Comparison of ENCODE assay signal across 35 cellular contexts in genomic region chr6:13215390-13215789, GRCh38.
DNase-seq lines count a peak whose midpoint lies in the region; ATAC-seq, FAIRE-seq and TF ChIP-seq lines count a peak whose summit lies in the region.
"Had no signal": no experiment of that assay in that cellular context is flagged by ENCODE, and none has a peak within 500 bp of the region (broad histone marks: within the 10 kb centered on the region; RNA-seq: fewer than 3 reads in every experiment).

No MANE protein-coding gene starts in this region.

- TF ChIP-seq POLR2A in HepG2 (IDR thresholded peaks at IDR 0.05; ENCODE audit: insufficient read depth in 1 of 2, low read depth in 2 of 2, low read length in 2 of 2) (no peak), right lobe of liver (IDR thresholded peaks at IDR 0.05) (no peak), K562 (conservative IDR thresholded peaks at IDR 0.05) (no peak)

- POLR2A ChIA-PET in HepG2 (lab: Yijun Ruan, JAX) = no interaction called here
- POLR2A ChIA-PET in K562 (lab: Yijun Ruan, JAX) = no interaction called here

- H3K4me3 ChIP-seq in HepG2 (replicated peaks in 1 of 3; ENCODE audit: insufficient read depth in 1 of 3, low read depth in 2 of 3, low read length in 3 of 3) (no peak overlapping the region), right lobe of liver (no peak overlapping the region), BLaER1 (no peak overlapping the region), K562 (no peak overlapping the region), neutrophil (ENCODE audit: low read depth in 1 of 2, low read length in 1 of 2) (no peak overlapping the region), hepatocyte (no peak overlapping the region), psoas muscle (no peak overlapping the region)
- H3K4me3 ChIP-seq: A549; BLaER1 treated with 17β-estradiol and CSF1 and Interleukin-3, amounts not matched to agents 10 nM and 100 nM had no signal

- H3K9ac ChIP-seq in HepG2 (ENCODE audit: insufficient read depth, low read depth, low read length) = no peak overlapping the region
- H3K9ac ChIP-seq in BLaER1 = no peak overlapping the region
- H3K9ac ChIP-seq in K562 (ENCODE audit: insufficient read depth in 1 of 2, low read depth in 2 of 2, low read length in 2 of 2) = no peak overlapping the region
- H3K9ac ChIP-seq: BLaER1 treated with 17β-estradiol and CSF1 and Interleukin-3, amounts not matched to agents 10 nM and 100 nM had no signal

- H3K27ac ChIP-seq in HepG2 (ENCODE audit: extremely low read length, insufficient read depth, low read length) = no peak overlapping the region
- no peak overlapping the region for H3K27ac ChIP-seq in right lobe of liver
- no peak overlapping the region for H3K27ac ChIP-seq in BLaER1
- H3K27ac ChIP-seq in K562 (ENCODE audit: extremely low read depth, low read depth, low read length) = no peak overlapping the region
- H3K27ac ChIP-seq in neutrophil = peak overlapping the region; percentile 90
- H3K27ac ChIP-seq in hepatocyte = no peak overlapping the region
- H3K27ac ChIP-seq in psoas muscle = no peak overlapping the region
- H3K27ac ChIP-seq: 22Rv1; A549; BLaER1 treated with 17β-estradiol and CSF1 and Interleukin-3, amounts not matched to agents 10 nM and 100 nM; C4-2B had no signal

- H3K9me3 ChIP-seq in HepG2 (ENCODE audit: low read length) = no peaks in the 10 kb centered on the region
- no peaks in the 10 kb centered on the region for H3K9me3 ChIP-seq in right lobe of liver
- no peaks in the 10 kb centered on the region for H3K9me3 ChIP-seq in BLaER1
- H3K9me3 ChIP-seq in K562 (replicated peaks; ENCODE audit: control insufficient read depth, insufficient read depth, low read depth, low read length) = no peaks in the 10 kb centered on the region
- no peaks in the 10 kb centered on the region for H3K9me3 ChIP-seq in neutrophil
- no peaks in the 10 kb centered on the region for H3K9me3 ChIP-seq in hepatocyte (ENCODE audit: low read depth)
- no peaks in the 10 kb centered on the region for H3K9me3 ChIP-seq in psoas muscle
- H3K9me3 ChIP-seq: A549; BE2C; BLaER1 treated with 17β-estradiol and CSF1 and Interleukin-3, amounts not matched to agents 10 nM and 100 nM; Caco-2 had no signal

- intact Hi-C loops in HepG2 (cut with micrococcal nuclease; ENCODE audit: unreplicated experiment) = no loop called here
- intact Hi-C loops in right lobe of liver (cut with DNase I) = no loop called here
- intact Hi-C loops in K562 (cut with micrococcal nuclease) = no loop called here
- intact Hi-C loops in psoas muscle (cut with DNase I) = no loop called here

- no peak overlapping the region for H2AFZ ChIP-seq in HepG2 (ENCODE audit: low read length)
- no peak overlapping the region for H2AFZ ChIP-seq in K562 (ENCODE audit: low read depth, low read length)
- no peak overlapping the region for H2AFZ ChIP-seq in hepatocyte

- H3K27me3 Mint-ChIP-seq in activated naive CD4-positive, alpha-beta T cell treated with anti-CD3 and anti-CD28 coated beads, Interleukin-2, amount 10 ng/mL, durations not matched to agents 7 days and 5 days = no peaks in the 10 kb centered on the region
- H3K27me3 Mint-ChIP-seq: B cell; CD4-positive, alpha-beta T cell had no signal

- peaks cover 15% of the 10 kb centered on the region for H3K4me1 ChIP-seq in HepG2 (ENCODE audit: insufficient read depth, low read length)
- no peaks in the 10 kb centered on the region for H3K4me1 ChIP-seq in right lobe of liver
- H3K4me1 ChIP-seq in BLaER1 = peaks cover 37% of the 10 kb centered on the region
- no peaks in the 10 kb centered on the region for H3K4me1 ChIP-seq in K562 (replicated peaks in 1 of 2; ENCODE audit: control insufficient read depth in 2 of 2, insufficient read depth in 2 of 2, low read length in 2 of 2)
- peaks cover 36 to 40% of the 10 kb centered on the region in 2 experiments for H3K4me1 ChIP-seq in neutrophil (ENCODE audit: control insufficient read depth in 1 of 2, insufficient read depth in 1 of 2, low read depth in 1 of 2, low read length in 1 of 2)
- H3K4me1 ChIP-seq in hepatocyte (ENCODE audit: insufficient read depth) = peaks cover 21% of the 10 kb centered on the region
- H3K4me1 ChIP-seq in psoas muscle = no peaks in the 10 kb centered on the region
- H3K4me1 ChIP-seq: A549, BE2C had no signal

- H3K79me2 ChIP-seq in HepG2 (ENCODE audit: insufficient read depth, low read length) (no peaks in the 10 kb centered on the region), K562 (ENCODE audit: control insufficient read depth, insufficient read depth, low read length) (no peaks in the 10 kb centered on the region), hepatocyte (no peaks in the 10 kb centered on the region)

- DNase-seq in HepG2 (ENCODE audit: low spot score) (no peak), right lobe of liver (no peak), K562 (ENCODE audit: extremely low read depth in 1 of 4, low spot score in 3 of 4) (no peak), hepatocyte (ENCODE audit: low spot score) (no peak), psoas muscle (no peak)
- no peak for DNase-seq in activated naive CD4-positive, alpha-beta T cell treated with anti-CD3 and anti-CD28 coated beads, Interleukin-2, amount 10 ng/mL, durations not matched to agents 7 days and 5 days
- DNase-seq: 8988T; ACHN; AML-193; BE2C; C1 segment of cervical spinal cord; Caco-2; Calu3; CD4-positive, alpha-beta memory T cell; CD4-positive, alpha-beta T cell; CD4-positive, CD25-positive, alpha-beta regulatory T cell; CD8-positive, alpha-beta memory T cell; CD8-positive, alpha-beta T cell; DMS 273 treated with DMSO at 0.1 percent for 48 hours; DMS153; DMS53; DMS79; DMS79 treated with DMSO at 0.1 percent for 48 hours; DND-41; EL had no signal

- BruUV-seq in HepG2 (replicated peaks; lab: Mats Ljungman, UMichigan) (no TSS peak), K562 (replicated peaks; lab: Mats Ljungman, UMichigan) (no TSS peak)

- TF ChIP-seq EP300 in HepG2 (IDR thresholded peaks at IDR 0.05; ENCODE audit: low read depth in 2 of 2, low read length in 2 of 2) (no peak), HepG2 (CRISPR knock-in tag; IDR thresholded peaks at IDR 0.05; ENCODE audit: borderline replicate concordance) (no peak), K562 (IDR thresholded peaks at IDR 0.05; ENCODE audit: low read length) (no peak)

- WGBS in HepG2 (ENCODE audit: low lambda C conversion rate) = 47% methylated on average over 2 of the region's 2 CpGs
- 81% methylated on average over 2 of the region's 2 CpGs for WGBS in right lobe of liver (ENCODE audit: insufficient coverage, low coverage, low lambda C conversion rate, missing lambda C conversion rate)
- 2% methylated on average over 2 of the region's 2 CpGs for WGBS in K562 (ENCODE audit: insufficient coverage, low coverage, missing lambda C conversion rate)
- WGBS in hepatocyte (ENCODE audit: low lambda C conversion rate, missing lambda C conversion rate) = 94% methylated on average over 2 of the region's 2 CpGs
- WGBS in psoas muscle, 3 donors = 91 to 94% (median 93%) methylated on average over 2 of the region's 2 CpGs

- H3K9me3 Mint-ChIP-seq in activated naive CD4-positive, alpha-beta T cell treated with anti-CD3 and anti-CD28 coated beads, Interleukin-2, amount 10 ng/mL, durations not matched to agents 7 days and 5 days = no peaks in the 10 kb centered on the region
- H3K9me3 Mint-ChIP-seq: CD4-positive, alpha-beta memory T cell; CD4-positive, alpha-beta T cell; CD8-positive, alpha-beta memory T cell; CD8-positive, alpha-beta T cell had no signal

- H3K4me1 Mint-ChIP-seq in activated naive CD4-positive, alpha-beta T cell treated with anti-CD3 and anti-CD28 coated beads, Interleukin-2, amount 10 ng/mL, durations not matched to agents 7 days and 5 days = peaks cover 5% of the 10 kb centered on the region
- H3K4me1 Mint-ChIP-seq: CD4-positive, alpha-beta memory T cell; CD4-positive, CD25-positive, alpha-beta regulatory T cell had no signal

- H3K4me2 ChIP-seq in HepG2 (ENCODE audit: low read depth, low read length) (no peak overlapping the region), BLaER1 (peak overlapping the region; percentile 45), K562 (ENCODE audit: insufficient read depth, low read length) (no peak overlapping the region), hepatocyte (no peak overlapping the region)
- H3K4me2 ChIP-seq: A549 had no signal

- H3K36me3 ChIP-seq in HepG2 (replicated peaks in 1 of 2; ENCODE audit: control insufficient read depth in 1 of 2, insufficient read depth in 2 of 2, low read length in 2 of 2) (no peaks in the 10 kb centered on the region), right lobe of liver (no peaks in the 10 kb centered on the region), BLaER1 (no peaks in the 10 kb centered on the region), K562 (ENCODE audit: control insufficient read depth, insufficient read depth, low read length) (no peaks in the 10 kb centered on the region), neutrophil (no peaks in the 10 kb centered on the region), hepatocyte (replicated peaks; ENCODE audit: insufficient read depth, low read depth) (no peaks in the 10 kb centered on the region), psoas muscle (ENCODE audit: insufficient read depth in 1 of 2, low read depth in 1 of 2) (no peaks in the 10 kb centered on the region)
- H3K36me3 ChIP-seq: BE2C; BLaER1 treated with 17β-estradiol and CSF1 and Interleukin-3, amounts not matched to agents 10 nM and 100 nM had no signal

- FAIRE-seq in HepG2 (lab: Jason Lieb, UNC) (no peak), K562 (lab: Jason Lieb, UNC) (no peak)
- FAIRE-seq: A204.1, A549, D721Med had no signal

- CTCF ChIA-PET in HepG2 (lab: Yijun Ruan, JAX; ENCODE audit: low intra/inter-chr PET ratio, low total read pairs) (no interaction called here), K562 (lab: Yijun Ruan, JAX; ENCODE audit: low intra/inter-chr PET ratio) (no interaction called here)
- CTCF ChIA-PET in activated naive CD4-positive, alpha-beta T cell treated with anti-CD3 and anti-CD28 coated beads, Interleukin-2, amount 10 ng/mL, durations not matched to agents 7 days and 5 days (lab: Charles Lee) = no interaction called here

- H3K27me3 ChIP-seq in HepG2 (ENCODE audit: control insufficient read depth in 1 of 2, insufficient read depth in 2 of 2, low read length in 2 of 2) (peaks cover 0 to 32% of the 10 kb centered on the region in 2 experiments; a peak in 4 of 5 replicates), right lobe of liver (no peaks in the 10 kb centered on the region), BLaER1 (no peaks in the 10 kb centered on the region), K562 (ENCODE audit: control insufficient read depth in 2 of 2, insufficient read depth in 2 of 2, low read length in 2 of 2) (peaks cover 43 to 46% of the 10 kb centered on the region in 2 experiments), neutrophil (no peaks in the 10 kb centered on the region), hepatocyte (no peaks in the 10 kb centered on the region), psoas muscle (ENCODE audit: insufficient read depth in 3 of 3, low read length in 2 of 3) (no peaks in the 10 kb centered on the region)
- H3K27me3 ChIP-seq: BLaER1 treated with 17β-estradiol and CSF1 and Interleukin-3, amounts not matched to agents 10 nM and 100 nM had no signal

- no peak overlapping the region for H3K4me3 Mint-ChIP-seq in activated naive CD4-positive, alpha-beta T cell treated with anti-CD3 and anti-CD28 coated beads, Interleukin-2, amount 10 ng/mL, durations not matched to agents 7 days and 5 days
- H3K4me3 Mint-ChIP-seq: B cell; CD14-positive monocyte; CD4-positive, alpha-beta memory T cell; CD4-positive, alpha-beta T cell; CD8-positive, alpha-beta memory T cell; CD8-positive, alpha-beta T cell had no signal

- TF ChIP-seq RAD21 in HepG2 (CRISPR knock-in tag; IDR thresholded peaks at IDR 0.05) (no peak), K562 (CRISPR knock-in tag; conservative IDR thresholded peaks at IDR 0.05 in 1 of 2, IDR thresholded peaks at IDR 0.05 in 1 of 2) (no peak)

- no peaks in the 10 kb centered on the region for H3K36me3 Mint-ChIP-seq in activated naive CD4-positive, alpha-beta T cell treated with anti-CD3 and anti-CD28 coated beads, Interleukin-2, amount 10 ng/mL, durations not matched to agents 7 days and 5 days
- H3K36me3 Mint-ChIP-seq: CD14-positive monocyte; CD4-positive, alpha-beta memory T cell; CD4-positive, CD25-positive, alpha-beta regulatory T cell; CD8-positive, alpha-beta memory T cell; CD8-positive, alpha-beta T cell had no signal

- in situ Hi-C loops in HepG2 (cut with HindIII; ENCODE audit: extremely low pct_ligation_motif_present, low pct_unique_long_range_greater_than_20kb) (no loop called here), K562 (cut with MboI) (no loop called here)

- TF ChIP-seq CTCF in HepG2 (CRISPR knock-in tag; IDR thresholded peaks at IDR 0.05) (no peak), right lobe of liver (IDR thresholded peaks at IDR 0.05) (no peak), K562 (IDR thresholded peaks at IDR 0.05 in 2 of 3, conservative IDR thresholded peaks at IDR 0.05 in 1 of 3; ENCODE audit: insufficient read depth in 2 of 3, low read depth in 1 of 3, low read length in 3 of 3) (no peak), neutrophil (IDR thresholded peaks at IDR 0.05) (no peak), hepatocyte (IDR thresholded peaks at IDR 0.05; ENCODE audit: poor library complexity) (no peak), psoas muscle (IDR thresholded peaks at IDR 0.05) (no peak)

- H3K9me2 ChIP-seq in hepatocyte (replicated peaks; ENCODE audit: insufficient read depth) = no peaks in the 10 kb centered on the region

- no peaks in the 10 kb centered on the region for H3K9me1 ChIP-seq in K562 (ENCODE audit: control insufficient read depth, insufficient read depth, low read length)

- no peaks in the 10 kb centered on the region for H4K20me1 ChIP-seq in HepG2 (ENCODE audit: insufficient read depth, low read length)
- no peaks in the 10 kb centered on the region for H4K20me1 ChIP-seq in BLaER1
- H4K20me1 ChIP-seq in K562 (replicated peaks; ENCODE audit: control insufficient read depth, insufficient read depth, low read length) = no peaks in the 10 kb centered on the region
- no peaks in the 10 kb centered on the region for H4K20me1 ChIP-seq in hepatocyte (ENCODE audit: insufficient read depth, poor library complexity, severe bottlenecking)
- H4K20me1 ChIP-seq: BLaER1 treated with 17β-estradiol and CSF1 and Interleukin-3, amounts not matched to agents 10 nM and 100 nM had no signal

- no peak overlapping the region for H3K27ac Mint-ChIP-seq in activated naive CD4-positive, alpha-beta T cell treated with anti-CD3 and anti-CD28 coated beads, Interleukin-2, amount 10 ng/mL, durations not matched to agents 7 days and 5 days
- H3K27ac Mint-ChIP-seq: B cell; CD4-positive, alpha-beta memory T cell; CD4-positive, alpha-beta T cell; CD4-positive, CD25-positive, alpha-beta regulatory T cell; CD8-positive, alpha-beta memory T cell; CD8-positive, alpha-beta T cell had no signal

- no peak for ATAC-seq in HepG2
- ATAC-seq in right lobe of liver = no peak
- ATAC-seq in K562 = no peak
- ATAC-seq in psoas muscle = no peak
- ATAC-seq: A549; CD8-positive, alpha-beta T cell had no signal
